7 cellular contexts compared by ENCODE assay signal in the genomic region with DNA sequence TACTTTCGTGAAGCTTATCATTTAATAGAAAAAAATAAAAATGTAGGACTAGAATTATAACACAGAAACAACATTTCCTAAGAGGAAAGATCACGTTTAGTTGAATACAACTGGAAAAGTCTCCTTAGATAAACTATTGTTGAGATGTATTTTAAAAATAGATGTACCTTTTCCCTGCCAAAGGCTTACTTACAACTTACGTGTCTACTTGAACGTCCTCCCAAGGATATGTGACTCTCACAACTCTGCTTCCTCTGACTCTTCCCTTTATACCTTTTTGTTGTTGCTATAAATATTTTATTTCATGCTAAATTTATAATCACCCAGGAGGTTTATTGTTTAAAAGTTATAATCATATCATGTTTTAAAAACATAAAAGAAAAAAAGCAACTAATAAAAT.
"Had no signal": no experiment of that assay in that cellular context is flagged by ENCODE, and none has a peak within 500 bp of the region (broad histone marks: within the 10 kb centered on the region; RNA-seq: fewer than 3 reads in every experiment).

No MANE protein-coding gene starts in this region.

- DNase-seq: IMR-90, KBM-7, KG1 had no signal

- H3K4me3 ChIP-seq: K562 had no signal

- FAIRE-seq: HepG2, HTR-8/SVneo, K562 had no signal

- ATAC-seq: HepG2, K562 had no signal

- H3K27ac ChIP-seq: HL-60 had no signal
